Comparison of ENCODE assay signal across 23 cellular contexts in genomic region chr2:776517-776916, GRCh38.
"Had no signal": no experiment of that assay in that cellular context is flagged by ENCODE, and none has a peak within 500 bp of the region (broad histone marks: within the 10 kb centered on the region; RNA-seq: fewer than 3 reads in every experiment).

No MANE protein-coding gene starts in this region.

- H3K4me3 Mint-ChIP-seq: activated naive CD8-positive, alpha-beta T cell treated with anti-CD3 and anti-CD28 coated beads for 36 hours; activated T-helper 17 cell treated with anti-CD3 and anti-CD28 coated beads, Interleukin-2, amount 50 U/mL, for 72 hours; mesothelial cell of epicardium; natural killer cell treated with Interleukin-12 subunit alpha and Interleukin-12 subunit beta and Interleukin-15 and Interleukin-18, amount 100 ng/mL, for 72 hours; T-helper 17 cell had no signal

- H3K4me1 Mint-ChIP-seq: activated naive CD8-positive, alpha-beta T cell treated with anti-CD3 and anti-CD28 coated beads for 36 hours; activated T-helper 17 cell treated with anti-CD3 and anti-CD28 coated beads, Interleukin-2, amount 50 U/mL, for 72 hours had no signal

- H3K9me3 Mint-ChIP-seq: activated naive CD8-positive, alpha-beta T cell treated with anti-CD3 and anti-CD28 coated beads for 36 hours; activated T-helper 17 cell treated with anti-CD3 and anti-CD28 coated beads, Interleukin-2, amount 50 U/mL, for 72 hours; mesothelial cell of epicardium; natural killer cell treated with Interleukin-12 subunit alpha and Interleukin-12 subunit beta and Interleukin-15 and Interleukin-18, amount 100 ng/mL, for 72 hours had no signal

- H3K27me3 Mint-ChIP-seq: activated naive CD8-positive, alpha-beta T cell treated with anti-CD3 and anti-CD28 coated beads for 36 hours had no signal

- H3K27me3 ChIP-seq: body of pancreas, hepatocyte, right atrium auricular region, thyroid gland had no signal

- H3K27ac Mint-ChIP-seq: activated naive CD8-positive, alpha-beta T cell treated with anti-CD3 and anti-CD28 coated beads for 36 hours; activated T-helper 17 cell treated with anti-CD3 and anti-CD28 coated beads, Interleukin-2, amount 50 U/mL, for 72 hours; mesothelial cell of epicardium; natural killer cell treated with Interleukin-12 subunit alpha and Interleukin-12 subunit beta and Interleukin-15 and Interleukin-18, amount 100 ng/mL, for 72 hours; T-helper 17 cell had no signal

- H3K27ac ChIP-seq: body of pancreas, hepatocyte, lower lobe of right lung, prostate gland, right atrium auricular region, thyroid gland, WERI-Rb-1 had no signal

- DNase-seq: activated CD4-positive, alpha-beta T cell treated with anti-CD3 and anti-CD28 coated beads for 1 hour; activated CD4-positive, alpha-beta T cell treated with anti-CD3 and anti-CD28 coated beads, Interleukin-2, amount 50 U/mL, for 48 hours; activated naive CD4-positive, alpha-beta T cell; activated naive CD8-positive, alpha-beta T cell treated with anti-CD3 and anti-CD28 coated beads for 36 hours; activated T-cell treated with anti-CD3 and anti-CD28 coated beads, Interleukin-2, amount 50 U/mL, for 1 hour; amygdala; body of pancreas; foreskin fibroblast; left cardiac atrium; lower lobe of right lung; occipital lobe; stimulated activated CD4-positive, alpha-beta T cell treated with anti-CD3 and anti-CD28 coated beads, Interleukin-12 subunit alpha, Interleukin-12 subunit beta, amount 100 ng/mL, for 4 hours; stimulated activated CD4-positive, alpha-beta T cell treated with anti-CD3 and anti-CD28 coated beads, Interleukin-1b, Interleukin-23, amount 100 ng/mL, for 48 hours; stimulated activated naive CD4-positive, alpha-beta T cell treated with Interleukin-2 at 50 U/mL for 16 hours; T-helper 17 cell; thyroid gland; WERI-Rb-1 had no signal

- ATAC-seq: activated T-helper 17 cell treated with anti-CD3 and anti-CD28 coated beads, Interleukin-2, amount 50 U/mL, for 72 hours; body of pancreas; left cardiac atrium; lower lobe of right lung; natural killer cell treated with Interleukin-12 subunit alpha and Interleukin-12 subunit beta and Interleukin-15 and Interleukin-18, amount 100 ng/mL, for 72 hours; T-helper 17 cell had no signal

- H3K4me3 ChIP-seq: body of pancreas, hepatocyte, lower lobe of right lung, prostate gland, right atrium auricular region, thyroid gland had no signal

- H3K36me3 ChIP-seq: lower lobe of right lung, prostate gland, right atrium auricular region, thyroid gland, WERI-Rb-1 had no signal

- H3K36me3 Mint-ChIP-seq: activated naive CD8-positive, alpha-beta T cell treated with anti-CD3 and anti-CD28 coated beads for 36 hours; mesothelial cell of epicardium; natural killer cell treated with Interleukin-12 subunit alpha and Interleukin-12 subunit beta and Interleukin-15 and Interleukin-18, amount 100 ng/mL, for 72 hours had no signal
